Comparison of ENCODE assay signal across 17 cellular contexts in genomic region chr3:127389913-127390312, GRCh38.
DNase-seq lines count a peak whose midpoint lies in the region; FAIRE-seq and TF ChIP-seq lines count a peak whose summit lies in the region.
"Had no signal": no experiment of that assay in that cellular context is flagged by ENCODE, and none has a peak within 500 bp of the region (broad histone marks: within the 10 kb centered on the region; RNA-seq: fewer than 3 reads in every experiment).

No MANE protein-coding gene starts in this region.

- H3K27me3 ChIP-seq in trophoblast cell (ENCODE audit: insufficient read depth, low read length) (no peaks in the 10 kb centered on the region), sigmoid colon (peaks cover 0 to 28% (median 0%) of the 10 kb centered on the region in 3 donors), neural progenitor cell (no peaks in the 10 kb centered on the region)
- H3K27me3 ChIP-seq: BE2C had no signal

- TF ChIP-seq CTCF in chondrocyte (IDR thresholded peaks at IDR 0.05) (no peak), kidney (IDR thresholded peaks at IDR 0.05; ENCODE audit: borderline replicate concordance, extremely low read depth, insufficient read depth) (no peak), sigmoid colon (IDR thresholded peaks at IDR 0.05) (no peak), neural progenitor cell (IDR thresholded peaks at IDR 0.05) (no peak)

- no peak overlapping the region for H2AK5ac ChIP-seq in trophoblast cell (ENCODE audit: low read length)

- intact Hi-C loops in kidney (cut with DNase I) (no loop called here), sigmoid colon (cut with DNase I) (no loop called here)

- DNase-seq in chondrocyte (ENCODE audit: low spot score) (peak; percentile 58), kidney (peak; percentile 42), trophoblast cell (no peak), T-helper 2 cell (no peak), sigmoid colon (no peak), neural progenitor cell (ENCODE audit: low spot score) (no peak)
- DNase-seq: ACHN; BE2C; C1 segment of cervical spinal cord; CD4-positive, CD25-positive, alpha-beta regulatory T cell; CD8-positive, alpha-beta memory T cell; COR-L47; H7 had no signal

- peaks cover 5% of the 10 kb centered on the region for H3F3A ChIP-seq in neural progenitor cell (ENCODE audit: low read depth)

- no peaks in the 10 kb centered on the region for H3K4me1 ChIP-seq in kidney (ENCODE audit: control insufficient read depth in 1 of 2, insufficient read depth in 1 of 2, low read depth in 1 of 2, low read length in 2 of 2)
- H3K4me1 ChIP-seq in trophoblast cell (ENCODE audit: control insufficient read depth in 1 of 2, insufficient read depth in 2 of 2, low read length in 2 of 2) = peaks cover 5 to 8% of the 10 kb centered on the region in 2 experiments
- no peaks in the 10 kb centered on the region for H3K4me1 ChIP-seq in sigmoid colon
- peaks cover 26% of the 10 kb centered on the region for H3K4me1 ChIP-seq in neural progenitor cell

- H3K27me3 Mint-ChIP-seq in chondrocyte (ENCODE audit: low read depth) (peaks cover 13% of the 10 kb centered on the region), neural progenitor cell (ENCODE audit: insufficient read depth, low read depth) (peaks cover 13% of the 10 kb centered on the region)

- no peak for TF ChIP-seq POLR2A in sigmoid colon (IDR thresholded peaks at IDR 0.05)

- H3K18ac ChIP-seq in trophoblast cell (ENCODE audit: low read length) = no peak overlapping the region

- FAIRE-seq in kidney (lab: Jason Lieb, UNC) = no peak
- FAIRE-seq: A204.1, G401.6, GM12891 had no signal

- H3K36me3 ChIP-seq in kidney (ENCODE audit: control insufficient read depth in 1 of 2, insufficient read depth in 2 of 2, low read length in 2 of 2) (no peaks in the 10 kb centered on the region), trophoblast cell (ENCODE audit: control insufficient read depth in 1 of 2, insufficient read depth in 2 of 2, low read length in 2 of 2) (no peaks in the 10 kb centered on the region), sigmoid colon (no peaks in the 10 kb centered on the region), neural progenitor cell (no peaks in the 10 kb centered on the region)
- H3K36me3 ChIP-seq: BE2C had no signal

- H2AFZ ChIP-seq in trophoblast cell (ENCODE audit: insufficient read depth, low read length, poor library complexity) (no peak overlapping the region), neural progenitor cell (replicated peaks) (no peak overlapping the region)
- H2AFZ ChIP-seq: GM23338 had no signal

- H3K9me3 ChIP-seq in kidney (ENCODE audit: control insufficient read depth in 1 of 2, low read length in 2 of 2) = no peaks in the 10 kb centered on the region
- peaks cover 10% of the 10 kb centered on the region for H3K9me3 ChIP-seq in trophoblast cell (ENCODE audit: insufficient read depth, low read depth, low read length)
- H3K9me3 ChIP-seq in sigmoid colon = no peaks in the 10 kb centered on the region
- H3K9me3 ChIP-seq in neural progenitor cell (ENCODE audit: low read depth) = no peaks in the 10 kb centered on the region
- H3K9me3 ChIP-seq: BE2C had no signal

- H3K79me2 ChIP-seq in trophoblast cell (ENCODE audit: control insufficient read depth, insufficient read depth, low read length, poor library complexity) = no peaks in the 10 kb centered on the region
- no peaks in the 10 kb centered on the region for H3K79me2 ChIP-seq in neural progenitor cell (ENCODE audit: low read depth)

- H3K9ac ChIP-seq in kidney (ENCODE audit: low read length in 2 of 2) (no peak overlapping the region), trophoblast cell (ENCODE audit: low read length) (no peak overlapping the region), neural progenitor cell (no peak overlapping the region)

- H2BK120ac ChIP-seq in trophoblast cell (ENCODE audit: insufficient read depth, low read length, poor library complexity) = no peak overlapping the region

- H3K14ac ChIP-seq in trophoblast cell (ENCODE audit: low read length) = no peak overlapping the region

- H3K4me3 ChIP-seq in kidney (ENCODE audit: low read length in 2 of 2) (no peak overlapping the region), trophoblast cell (ENCODE audit: low read depth, low read length) (no peak overlapping the region), sigmoid colon (no peak overlapping the region), neural progenitor cell (no peak overlapping the region)
- H3K4me3 ChIP-seq: GM23338 had no signal

- H3K23ac ChIP-seq in trophoblast cell (ENCODE audit: low read length) = no peak overlapping the region

- WGBS in trophoblast cell (ENCODE audit: extremely low coverage, insufficient coverage, insufficient read length) = no CpG with 5 or more reads among the region's 2 CpGs
- 63 to 68% methylated on average over 2 of the region's 2 CpGs for WGBS in sigmoid colon, 2 donors

- no peak overlapping the region for H3K4me3 Mint-ChIP-seq in chondrocyte (ENCODE audit: unreplicated experiment)
- no peak overlapping the region for H3K4me3 Mint-ChIP-seq in neural progenitor cell
- H3K4me3 Mint-ChIP-seq: CD4-positive, CD25-positive, alpha-beta regulatory T cell; CD8-positive, alpha-beta memory T cell; GM23338 had no signal

- H3K9me3 Mint-ChIP-seq in chondrocyte (ENCODE audit: low read depth) (no peaks in the 10 kb centered on the region), neural progenitor cell (no peaks in the 10 kb centered on the region)
- H3K9me3 Mint-ChIP-seq: CD8-positive, alpha-beta memory T cell; GM23338 had no signal

- H2BK12ac ChIP-seq in trophoblast cell (ENCODE audit: low read length) = no peak overlapping the region

- H4K91ac ChIP-seq in trophoblast cell (ENCODE audit: low read depth, low read length) = no peak overlapping the region

- H4K8ac ChIP-seq in trophoblast cell (ENCODE audit: low read depth, low read length) = peak overlapping the region; percentile 17

- no peak overlapping the region for H3K4me2 ChIP-seq in trophoblast cell (ENCODE audit: low read length)
- H3K4me2 ChIP-seq in neural progenitor cell = no peak overlapping the region
- H3K4me2 ChIP-seq: GM23338 had no signal

- peaks cover 6% of the 10 kb centered on the region for H3K4me1 Mint-ChIP-seq in chondrocyte (ENCODE audit: low read depth)
- peaks cover 42% of the 10 kb centered on the region for H3K4me1 Mint-ChIP-seq in neural progenitor cell
- H3K4me1 Mint-ChIP-seq: CD4-positive, CD25-positive, alpha-beta regulatory T cell; CD8-positive, alpha-beta memory T cell had no signal

- H4K12ac ChIP-seq in trophoblast cell (ENCODE audit: low read depth, low read length) = no peak overlapping the region

- H3K79me1 ChIP-seq in trophoblast cell (ENCODE audit: low read length) = peaks cover 2% of the 10 kb centered on the region

- H4K20me1 ChIP-seq in neural progenitor cell (ENCODE audit: low read depth) = no peaks in the 10 kb centered on the region

- no peak for TF ChIP-seq EP300 in sigmoid colon (IDR thresholded peaks at IDR 0.05)

- no peak overlapping the region for H3K4ac ChIP-seq in trophoblast cell (ENCODE audit: low read depth, low read length)

- no peak overlapping the region for H2BK5ac ChIP-seq in trophoblast cell (ENCODE audit: low read depth, low read length, poor library complexity)

- H3K36me3 Mint-ChIP-seq in chondrocyte (ENCODE audit: low read depth) (no peaks in the 10 kb centered on the region), neural progenitor cell (no peaks in the 10 kb centered on the region)
- H3K36me3 Mint-ChIP-seq: CD4-positive, CD25-positive, alpha-beta regulatory T cell; CD8-positive, alpha-beta memory T cell had no signal

- H3K27ac Mint-ChIP-seq in chondrocyte (ENCODE audit: unreplicated experiment) = no peak overlapping the region
- no peak overlapping the region for H3K27ac Mint-ChIP-seq in neural progenitor cell
- H3K27ac Mint-ChIP-seq: CD4-positive, CD25-positive, alpha-beta regulatory T cell; CD8-positive, alpha-beta memory T cell; GM23338 had no signal

- H3K27ac ChIP-seq in kidney (ENCODE audit: low read depth in 2 of 2, low read length in 2 of 2) (no peak overlapping the region), trophoblast cell (ENCODE audit: low read depth, low read length) (no peak overlapping the region), sigmoid colon (no peak overlapping the region), neural progenitor cell (no peak overlapping the region)

Comparison
In these comparisons a context has a peak if more than half of its experiments do, and no peak if none do; other contexts are left out.
1. DNase-seq: peak in chondrocyte (single experiment) and kidney (single experiment); none in trophoblast cell (0 of 2), T-helper 2 cell (0 of 5), sigmoid colon (single experiment) and neural progenitor cell (single experiment).